ENCODE assay signal across 17 cellular contexts in genomic region chr19:18453269-18454024, GRCh38. TPM values are rescaled to one million over a fixed set of nuclear protein-coding genes. Genes with fewer than 3 reads are reported as not detected.
DNase-seq lines count a peak whose midpoint lies in the region; ATAC-seq, FAIRE-seq and TF ChIP-seq lines count a peak whose summit lies in the region.
"Had no signal": no experiment of that assay in that cellular context is flagged by ENCODE, and none has a peak within 500 bp of the region (broad histone marks: within the 10 kb centered on the region; RNA-seq: fewer than 3 reads in every experiment).

No MANE protein-coding gene starts in this region.

- H3K4me2 ChIP-seq in GM12878 (ENCODE audit: control insufficient read depth, insufficient read depth) = no peak overlapping the region

- H3K27me3 Mint-ChIP-seq in nephron progenitor cell (ENCODE audit: low read depth, poor library complexity) = no peaks in the 10 kb centered on the region
- no peaks in the 10 kb centered on the region for H3K27me3 Mint-ChIP-seq in naive thymus-derived CD8-positive, alpha-beta T cell

- no peaks in the 10 kb centered on the region for H3K9me3 Mint-ChIP-seq in nephron progenitor cell
- no peaks in the 10 kb centered on the region for H3K9me3 Mint-ChIP-seq in naive thymus-derived CD8-positive, alpha-beta T cell
- H3K9me3 Mint-ChIP-seq: T-helper 1 cell treated with Interleukin-12 subunit alpha and Interleukin-12 subunit beta and Interleukin-4 antibody, amounts not matched to agents 30 μg/mL and 1 μg/mL, for 36 hours had no signal

- TF ChIP-seq CTCF in GM12878 (IDR thresholded peaks at IDR 0.05 in 2 of 3, conservative IDR thresholded peaks at IDR 0.05 in 1 of 3; ENCODE audit: control insufficient read depth in 2 of 3, extremely low read depth in 1 of 3, insufficient read depth in 1 of 3, low read depth in 3 of 3, low read length in 3 of 3) = no peak
- TF ChIP-seq CTCF in nephron progenitor cell (IDR thresholded peaks at IDR 0.05) = no peak

- H3K36me3 ChIP-seq in GM12878 (ENCODE audit: control insufficient read depth in 2 of 2, insufficient read depth in 2 of 2, low read length in 1 of 2) = peaks cover 19 to 40% of the 10 kb centered on the region in 2 experiments; a peak in 3 of 4 replicates

- TF ChIP-seq RAD21 in GM12878 (IDR thresholded peaks at IDR 0.05; ENCODE audit: insufficient read depth, low read depth, low read length) = no peak

- CTCF ChIA-PET in GM12878 (lab: Yijun Ruan, JAX) = interaction anchor here (1.0 to 1.1 kb wide), 3 partner anchors 8 to 394 kb away, joined by 4 read pairs; no protein-coding TSS in a partner anchor

- POLR2A ChIA-PET in GM12878 (lab: Charles Lee) = no interaction called here
- POLR2A ChIA-PET in naive thymus-derived CD8-positive, alpha-beta T cell (lab: Charles Lee) = interaction anchor here (0.6 kb wide), 1 partner anchor 264 kb away, joined by 3 read pairs; no protein-coding TSS in a partner anchor

- no peak for FAIRE-seq in GM12878 (lab: Jason Lieb, UNC)
- FAIRE-seq: colon had no signal

- 74% methylated on average over 10 of the region's 10 CpGs for WGBS in GM12878 (ENCODE audit: insufficient coverage, insufficient replicate concordance, low lambda C conversion rate, missing lambda C conversion rate)

- no peaks in the 10 kb centered on the region for H3K27me3 ChIP-seq in GM12878 (replicated peaks in 1 of 2; ENCODE audit: control insufficient read depth in 2 of 2, insufficient read depth in 2 of 2, low read length in 1 of 2)
- H3K27me3 ChIP-seq: esophagus muscularis mucosa had no signal

- DNase-seq in EH (ENCODE audit: low read depth) (peak; percentile 77), LHCN-M2 (ENCODE audit: low read depth) (peak; percentile 66), GM12878 (ENCODE audit: low read depth, low spot score) (no peak), nephron progenitor cell (no peak), NCI-H748 treated with DMSO at 0.1 percent for 48 hours (lab: John Stamatoyannopoulos, UW) (no peak), NCI-H524 treated with DMSO at 0.1 percent for 48 hours (lab: John Stamatoyannopoulos, UW) (no peak)
- DNase-seq in naive thymus-derived CD8-positive, alpha-beta T cell = no peak
- DNase-seq: activated T-cell treated with anti-CD3 and anti-CD28 coated beads, Interleukin-2, amount 50 U/mL, for 1 hour; MM.1S; NCI-H2081 had no signal

- RAD21 ChIA-PET in GM12878 (lab: Charles Lee; ENCODE audit: unreplicated experiment) = interaction anchor here (0.6 to 1.2 kb wide), 2 partner anchors 394 to 933 kb away, joined by 3 read pairs; no protein-coding TSS in a partner anchor

- H3K27ac ChIP-seq in GM12878 (ENCODE audit: control insufficient read depth, insufficient read depth) = no peak overlapping the region
- H3K27ac ChIP-seq: esophagus muscularis mucosa had no signal

- H3K9ac ChIP-seq in GM12878 (ENCODE audit: control insufficient read depth, insufficient read depth, low read length) = no peak overlapping the region

- no peak for TF ChIP-seq POLR2A in GM12878 (IDR thresholded peaks at IDR 0.05; ENCODE audit: low read depth, low read length)

- in situ Hi-C loops in GM12878 (cut with MboI) = loop anchor here (10.0 to 25.0 kb wide), 2 partner anchors 221 to 409 kb away; no protein-coding TSS in a partner anchor

- H3K27ac Mint-ChIP-seq in nephron progenitor cell = peak overlapping the region; percentile 85
- H3K27ac Mint-ChIP-seq in naive thymus-derived CD8-positive, alpha-beta T cell = peak overlapping the region in 4 of 10 donors; percentile 21 to 62 (median 44)
- H3K27ac Mint-ChIP-seq: T-helper 1 cell treated with Interleukin-12 subunit alpha and Interleukin-12 subunit beta and Interleukin-4 antibody, amounts not matched to agents 30 μg/mL and 1 μg/mL, for 36 hours had no signal

- no peaks in the 10 kb centered on the region for H3K9me3 ChIP-seq in GM12878 (replicated peaks; ENCODE audit: control insufficient read depth, insufficient read depth, low read length)
- H3K9me3 ChIP-seq: esophagus muscularis mucosa had no signal

- peaks cover 23% of the 10 kb centered on the region for H3K4me1 Mint-ChIP-seq in nephron progenitor cell
- H3K4me1 Mint-ChIP-seq in naive thymus-derived CD8-positive, alpha-beta T cell = peaks cover 3 to 8% (median 5%) of the 10 kb centered on the region in 4 donors

- SMC1A ChIA-PET in GM12878 (lab: Charles Lee; ENCODE audit: uncharacterized antibody, unreplicated experiment) = interaction anchor here (0.8 kb wide), 1 partner anchor 64 kb away, joined by 3 read pairs; no protein-coding TSS in a partner anchor

- no peak overlapping the region for H3K4me3 Mint-ChIP-seq in nephron progenitor cell
- no peak overlapping the region for H3K4me3 Mint-ChIP-seq in naive thymus-derived CD8-positive, alpha-beta T cell
- H3K4me3 Mint-ChIP-seq: T-helper 1 cell treated with Interleukin-12 subunit alpha and Interleukin-12 subunit beta and Interleukin-4 antibody, amounts not matched to agents 30 μg/mL and 1 μg/mL, for 36 hours had no signal

- no peak overlapping the region for H3K4me3 ChIP-seq in GM12878
- H3K4me3 ChIP-seq: esophagus muscularis mucosa had no signal

- H3K36me3 Mint-ChIP-seq in nephron progenitor cell (ENCODE audit: low read depth) = peaks cover 25% of the 10 kb centered on the region
- H3K36me3 Mint-ChIP-seq in naive thymus-derived CD8-positive, alpha-beta T cell = peaks cover 0 to 64% (median 5%) of the 10 kb centered on the region in 3 donors

- intact Hi-C loops in GM12878 (cut with micrococcal nuclease; ENCODE audit: unreplicated experiment) = loop anchor here (10.0 kb wide), 1 partner anchor 391 kb away; no protein-coding TSS in a partner anchor

- ATAC-seq in GM12878 (no peak), GM18511 (IDR thresholded peaks at IDR 0.05; ENCODE audit: unreplicated experiment) (no peak)
- no peak for ATAC-seq in naive thymus-derived CD8-positive, alpha-beta T cell
- ATAC-seq: left lobe of liver had no signal

- no peaks in the 10 kb centered on the region for H3K4me1 ChIP-seq in GM12878 (ENCODE audit: control insufficient read depth, insufficient read depth, low read length)

- H2AFZ ChIP-seq in GM12878 (ENCODE audit: control insufficient read depth, low read depth, low read length) = no peak overlapping the region

- no peaks in the 10 kb centered on the region for H4K20me1 ChIP-seq in GM12878 (ENCODE audit: control insufficient read depth, insufficient read depth)

- H3K79me2 ChIP-seq in GM12878 (ENCODE audit: control insufficient read depth, insufficient read depth, low read length) = no peaks in the 10 kb centered on the region

- TF ChIP-seq EP300 in GM12878 (IDR thresholded peaks at IDR 0.05; ENCODE audit: borderline replicate concordance in 1 of 2, control insufficient read depth in 1 of 2, low read depth in 2 of 2, low read length in 2 of 2) = no peak

- TSS peak; percentile 17 for BruUV-seq in GM12878 (replicated peaks; lab: Mats Ljungman, UMichigan)

RNA-seq across cellular contexts. Expression of gene ISYNA1, which starts 15.5 kb away (rescaled TPM):
- total RNA-seq in LHCN-M2 (2014; rRNA removed) (0.83 and 0.86 TPM in 2 replicates), GM12878 (2014; rRNA removed) (9.9 and 12.3 TPM in 2 replicates), GM12878 (2014; rRNA removed; fragmentation: Illumina TruSeq; extraction: Trizol) (4.9 and 5.3 TPM in 2 replicates), GM12878 (2021) (37.0 and 38.8 TPM in 2 replicates)
- 1.8 TPM for polyA plus RNA-seq in LHCN-M2 (2012)
- total RNA-seq in GM12878 (2013; cell fraction: nucleolus; rRNA removed) = 8.2 and 8.9 TPM in 2 replicates
- polyA plus RNA-seq in GM12878 (2011; ENCODE audit: low read depth) = 12.5 TPM
- polyA plus RNA-seq in GM12878 (2011; rRNA removed) (0.78 and 1.9 TPM in 2 replicates), GM12878 (2014; fragmentation: Illumina TruSeq; extraction: Trizol) (2.5 and 3.8 TPM in 2 replicates), GM12878 (2014; fragmentation: Nextera tagmentation; extraction: Ambion mirVana) (1 to 10 TPM; 2.8 to 6.3 TPM), GM12878 (2014; rRNA removed) (33.0 and 37.8 TPM in 2 replicates), GM12878 (2016; fragmentation: Nextera tagmentation; extraction: Ambion mirVana) (10 to 100 TPM; 12.0 to 12.5 TPM)
- 2.0 and 3.0 TPM in 2 replicates for polyA plus RNA-seq in GM12878 (2011; cell fraction: cytosol; rRNA removed)
- polyA plus RNA-seq in GM12878 (2011; cell fraction: nucleus; rRNA removed) = 19.2 and 23.0 TPM in 2 replicates
- 23.2 and 24.0 TPM in 2 replicates for polyA plus RNA-seq in GM12878 (2012)
- 0.59 and 2.4 TPM in 2 replicates for polyA minus RNA-seq in GM12878 (2011; rRNA and poly(A)+ RNA removed)
- polyA minus RNA-seq in GM12878 (2011; cell fraction: cytosol; rRNA and poly(A)+ RNA removed) = 1.1 and 5.1 TPM in 2 replicates
- polyA minus RNA-seq in GM12878 (2011; cell fraction: nucleus; rRNA and poly(A)+ RNA removed) = 2.3 and 5.6 TPM in 2 replicates
- 10 to 100 TPM; 62.5 to 63.7 TPM for total RNA-seq in naive thymus-derived CD8-positive, alpha-beta T cell
- 10 to 100 TPM; 28.3 to 53.2 (median 40.4) TPM for polyA plus RNA-seq in naive thymus-derived CD8-positive, alpha-beta T cell

RNA-seq across cellular contexts. Expression of gene SSBP4, which starts 34.2 kb away (rescaled TPM):
- total RNA-seq in LHCN-M2 (2014; rRNA removed) (41.6 and 64.2 TPM in 2 replicates), GM12878 (2014; rRNA removed) (91.4 and 122 TPM in 2 replicates), GM12878 (2014; rRNA removed; fragmentation: Illumina TruSeq; extraction: Trizol) (32.9 and 39.5 TPM in 2 replicates), GM12878 (2021) (131 and 150 TPM in 2 replicates)
- 20.1 TPM for polyA plus RNA-seq in LHCN-M2 (2012)
- 40.3 and 49.5 TPM in 2 replicates for total RNA-seq in GM12878 (2013; cell fraction: nucleolus; rRNA removed)
- polyA plus RNA-seq in GM12878 (2011; ENCODE audit: low read depth) = 12.2 TPM
- polyA plus RNA-seq in GM12878 (2011; rRNA removed) (11.5 and 19.0 TPM in 2 replicates), GM12878 (2014; fragmentation: Illumina TruSeq; extraction: Trizol) (7.1 and 22.5 TPM in 2 replicates), GM12878 (2014; fragmentation: Nextera tagmentation; extraction: Ambion mirVana) (1 to 10 TPM in 1 of 2 experiments, under 1 TPM in 1; 0.37 to 6.6 TPM), GM12878 (2014; rRNA removed) (98.3 and 119 TPM in 2 replicates), GM12878 (2016; fragmentation: Nextera tagmentation; extraction: Ambion mirVana) (10 to 100 TPM; 38.3 to 58.5 TPM)
- 23.2 and 39.7 TPM in 2 replicates for polyA plus RNA-seq in GM12878 (2011; cell fraction: cytosol; rRNA removed)
- 104 and 142 TPM in 2 replicates for polyA plus RNA-seq in GM12878 (2011; cell fraction: nucleus; rRNA removed)
- 52.3 and 55.4 TPM in 2 replicates for polyA plus RNA-seq in GM12878 (2012)
- 4.2 and 21.6 TPM in 2 replicates for polyA minus RNA-seq in GM12878 (2011; rRNA and poly(A)+ RNA removed)
- 20.1 and 26.7 TPM in 2 replicates for polyA minus RNA-seq in GM12878 (2011; cell fraction: cytosol; rRNA and poly(A)+ RNA removed)
- polyA minus RNA-seq in GM12878 (2011; cell fraction: nucleus; rRNA and poly(A)+ RNA removed) = 23.2 and 48.4 TPM in 2 replicates
- total RNA-seq in naive thymus-derived CD8-positive, alpha-beta T cell = 10 to 100 TPM; 41.3 to 45.4 TPM
- 10 to 100 TPM; 48.1 to 78.8 (median 61.1) TPM for polyA plus RNA-seq in naive thymus-derived CD8-positive, alpha-beta T cell

RNA-seq across cellular contexts. Expression of gene LRRC25, which starts 56.0 kb away (rescaled TPM):
- not detected in 2 replicates for total RNA-seq in LHCN-M2 (2014; rRNA removed)
- not detected for polyA plus RNA-seq in LHCN-M2 (2012)
- total RNA-seq in GM12878 (2013; cell fraction: nucleolus; rRNA removed) = 14.5 and 19.3 TPM in 2 replicates
- total RNA-seq in GM12878 (2014; rRNA removed) = 2.5 and 2.9 TPM in 2 replicates
- 1.1 TPM in 2 replicates for total RNA-seq in GM12878 (2014; rRNA removed; fragmentation: Illumina TruSeq; extraction: Trizol)
- total RNA-seq in GM12878 (2021) = 2.7 TPM in 2 replicates
- 1.6 TPM for polyA plus RNA-seq in GM12878 (2011; ENCODE audit: low read depth)
- polyA plus RNA-seq in GM12878 (2011; rRNA removed) = 0.19 and 0.38 TPM in 2 replicates
- polyA plus RNA-seq in GM12878 (2011; cell fraction: cytosol; rRNA removed) = 0.55 and 0.87 TPM in 2 replicates
- polyA plus RNA-seq in GM12878 (2011; cell fraction: nucleus; rRNA removed) = 0.24 and 0.42 TPM in 2 replicates
- 4.1 and 4.9 TPM in 2 replicates for polyA plus RNA-seq in GM12878 (2012)
- polyA plus RNA-seq in GM12878 (2014; fragmentation: Illumina TruSeq; extraction: Trizol) = 1.00 and 1.3 TPM in 2 replicates
- polyA plus RNA-seq in GM12878 (2014; fragmentation: Nextera tagmentation; extraction: Ambion mirVana) = under 1 TPM; 0.50 to 0.53 TPM
- polyA plus RNA-seq in GM12878 (2014; rRNA removed) = 2.1 and 2.7 TPM in 2 replicates
- polyA plus RNA-seq in GM12878 (2016; fragmentation: Nextera tagmentation; extraction: Ambion mirVana) = 1 to 10 TPM; 1.2 to 1.6 TPM
- 0.44 and 1.1 TPM in 2 replicates for polyA minus RNA-seq in GM12878 (2011; rRNA and poly(A)+ RNA removed)
- polyA minus RNA-seq in GM12878 (2011; cell fraction: cytosol; rRNA and poly(A)+ RNA removed) = 0.67 TPM in 1 of 2 replicates, not detected in the other
- 0.73 and 0.86 TPM in 2 replicates for polyA minus RNA-seq in GM12878 (2011; cell fraction: nucleus; rRNA and poly(A)+ RNA removed)
- total RNA-seq in naive thymus-derived CD8-positive, alpha-beta T cell = under 1 TPM; 0.16 to 0.39 TPM
- polyA plus RNA-seq in naive thymus-derived CD8-positive, alpha-beta T cell = under 1 TPM in 2 of 3 donors, not detected in 1; 0.13 to 0.26 TPM
- total RNA-seq: G401, myocyte had no signal

Comparison
In these comparisons a context has a peak if more than half of its experiments do, and no peak if none do; other contexts are left out.
1. DNase-seq: peak in EH (single experiment) and LHCN-M2 (single experiment); none in GM12878 (single experiment), nephron progenitor cell (single experiment), NCI-H748 treated with DMSO at 0.1 percent for 48 hours (single experiment), naive thymus-derived CD8-positive, alpha-beta T cell (0 of 10) and NCI-H524 treated with DMSO at 0.1 percent for 48 hours (single experiment).